ENCODE assay signal across 23 cellular contexts in genomic region chr6:46973029-46973428, GRCh38. TPM values are rescaled to one million over a fixed set of nuclear protein-coding genes. Genes with fewer than 3 reads are reported as not detected.
A peak's percentile ranks its signal among the peaks of the same experiment; 100 is the strongest.
DNase-seq lines count a peak whose midpoint lies in the region; ATAC-seq, FAIRE-seq and TF ChIP-seq lines count a peak whose summit lies in the region.
"Had no signal": no experiment of that assay in that cellular context is flagged by ENCODE, and none has a peak within 500 bp of the region (broad histone marks: within the 10 kb centered on the region; RNA-seq: fewer than 3 reads in every experiment).

No MANE protein-coding gene starts in this region.

- FAIRE-seq in pancreas (lab: Jason Lieb, UNC) = no peak
- FAIRE-seq: A549, GM12878, GM19239, H54, HepG2 had no signal

- peak overlapping the region; percentile 90 for H3K27ac ChIP-seq in VCaP
- peak overlapping the region in 1 of 4 donors; percentile 12 for H3K27ac ChIP-seq in pancreas
- H3K27ac ChIP-seq in colonic mucosa = no peak overlapping the region
- H3K27ac ChIP-seq: A549, KMS-11 had no signal

- intact Hi-C loops in pancreas (cut with DNase I) = no loop called here
- intact Hi-C loops in colonic mucosa (cut with DNase I) = no loop called here

- 11 to 12% methylated on average over 2 of the region's 2 CpGs for WGBS in pancreas, 2 donors

- TF ChIP-seq CTCF in VCaP (conservative IDR thresholded peaks at IDR 0.05) (no peak), pancreas (IDR thresholded peaks at IDR 0.05) (no peak), colonic mucosa (IDR thresholded peaks at IDR 0.05) (no peak)

- no peak overlapping the region for H3K9ac ChIP-seq in colonic mucosa (ENCODE audit: low read depth in 2 of 2, low read length in 2 of 2)
- H3K9ac ChIP-seq: KMS-11 had no signal

- H3K4me1 ChIP-seq in pancreas = peaks cover 0 to 3% (median 0%) of the 10 kb centered on the region in 3 donors
- H3K4me1 ChIP-seq in colonic mucosa = no peaks in the 10 kb centered on the region
- H3K4me1 ChIP-seq: A549 had no signal

- DNase-seq in DMS53 (lab: John Stamatoyannopoulos, UW) = peak; percentile 56
- DNase-seq in HT-29 (ENCODE audit: low spot score) = peak; percentile 27
- DNase-seq in pancreas = no peak
- no peak for DNase-seq in globus pallidus (ENCODE audit: low spot score)
- DNase-seq in colonic mucosa = no peak
- no peak for DNase-seq in HuH-7 (ENCODE audit: low spot score)
- DNase-seq: CD4-positive, alpha-beta memory T cell; DMS153; DND-41; EL; HCEC 1CT; HFFc6 had no signal

- no peaks in the 10 kb centered on the region for H3K9me3 ChIP-seq in pancreas
- no peaks in the 10 kb centered on the region for H3K9me3 ChIP-seq in colonic mucosa
- H3K9me3 ChIP-seq: A549 had no signal

- H3K36me3 ChIP-seq in pancreas (no peaks in the 10 kb centered on the region), colonic mucosa (no peaks in the 10 kb centered on the region)

- H3K27me3 ChIP-seq in pancreas (no peaks in the 10 kb centered on the region), colonic mucosa (no peaks in the 10 kb centered on the region)

- H3K4me3 ChIP-seq in pancreas (no peak overlapping the region), colonic mucosa (no peak overlapping the region)
- H3K4me3 ChIP-seq: A549, GM12878, GM23338 had no signal

- ATAC-seq in pancreas (peak in 3 of 4 donors; percentile 13 to 46 (median 34)), GM18873 (IDR thresholded peaks at IDR 0.05; ENCODE audit: low FRiP score, unreplicated experiment) (no peak)
- ATAC-seq: A549, GM12878, GM23338, HepG2 had no signal

RNA-seq across cellular contexts. Expression of gene ADGRF5, which starts 51.3 kb away (rescaled TPM):
- 0.05 TPM in 1 of 2 replicates, not detected in the other for total RNA-seq in HT-29 (2014; rRNA removed; shearing (Covaris generic))
- 1 to 10 TPM; 2.2 to 6.6 (median 4.0) TPM for total RNA-seq in pancreas
- polyA plus RNA-seq in pancreas = 1 to 10 TPM; 2.6 to 7.6 TPM
- 1 to 10 TPM; 1.8 to 3.3 TPM for total RNA-seq in colonic mucosa
- total RNA-seq: CD4-positive, alpha-beta memory T cell; G401; GM23338; HepG2 had no signal
- polyA plus RNA-seq: A549; BJ; CD4-positive, alpha-beta memory T cell; GM23338; HepG2 had no signal

Comparison
In these comparisons a context has a peak if more than half of its experiments do, and no peak if none do; other contexts are left out.
1. DNase-seq: peak in DMS53 (single experiment) and HT-29 (single experiment); none in pancreas (0 of 6), globus pallidus (single experiment), colonic mucosa (single experiment) and HuH-7 (single experiment).